Comparison of ENCODE assay signal across 11 cellular contexts in genomic region chr11:11786771-11787170, GRCh38. TPM values are rescaled to one million over a fixed set of nuclear protein-coding genes. Genes with fewer than 3 reads are reported as not detected.
A peak's percentile ranks its signal among the peaks of the same experiment; 100 is the strongest.
DNase-seq lines count a peak whose midpoint lies in the region; ATAC-seq and TF ChIP-seq lines count a peak whose summit lies in the region.
"Had no signal": no experiment of that assay in that cellular context is flagged by ENCODE, and none has a peak within 500 bp of the region (broad histone marks: within the 10 kb centered on the region; RNA-seq: fewer than 3 reads in every experiment).

No MANE protein-coding gene starts in this region.

- no peak overlapping the region for H3K4me2 ChIP-seq in smooth muscle cell

- TF ChIP-seq CTCF in fibroblast of mammary gland (conservative IDR thresholded peaks at IDR 0.05; ENCODE audit: control insufficient read depth, insufficient read depth, low read depth, low read length) (peak; percentile 66), smooth muscle cell (IDR thresholded peaks at IDR 0.05; ENCODE audit: borderline replicate concordance, insufficient read depth, poor library complexity, severe bottlenecking) (peak; percentile 58)

- peaks cover 4% of the 10 kb centered on the region for H3K27me3 ChIP-seq in smooth muscle cell (ENCODE audit: low read depth)

- H3K9ac ChIP-seq in smooth muscle cell (ENCODE audit: low read depth): no peak overlapping the region

- H2AFZ ChIP-seq in smooth muscle cell (ENCODE audit: low read depth): no peak overlapping the region

- H3K27me3 Mint-ChIP-seq in T-helper 2 cell treated with Interferon-gamma antibody and Interleukin-4, amounts not matched to agents 5 μg/mL and 100 μg/mL, for 36 hours (ENCODE audit: low read depth): peaks cover 6% of the 10 kb centered on the region

- no peaks in the 10 kb centered on the region for H3F3A ChIP-seq in smooth muscle cell (ENCODE audit: low read depth)

- H3K27ac ChIP-seq in smooth muscle cell (ENCODE audit: low read depth): no peak overlapping the region
- H3K27ac ChIP-seq: HL-60, neutrophil had no signal

- no peaks in the 10 kb centered on the region for H3K9me3 Mint-ChIP-seq in T-helper 2 cell treated with Interferon-gamma antibody and Interleukin-4, amounts not matched to agents 5 μg/mL and 100 μg/mL, for 36 hours

- H3K4me3 ChIP-seq in fibroblast of mammary gland (ENCODE audit: control insufficient read depth, low read depth, low read length) (no peak overlapping the region), smooth muscle cell (no peak overlapping the region)

- WGBS in smooth muscle cell (ENCODE audit: low lambda C conversion rate): 72% methylated on average over 4 of the region's 4 CpGs

- no peaks in the 10 kb centered on the region for H3K9me3 ChIP-seq in smooth muscle cell (replicated peaks; ENCODE audit: low read depth)
- H3K9me3 ChIP-seq: neutrophil had no signal

- no peaks in the 10 kb centered on the region for H3K79me2 ChIP-seq in smooth muscle cell (ENCODE audit: low read depth)

- no peaks in the 10 kb centered on the region for H3K36me3 ChIP-seq in smooth muscle cell (ENCODE audit: low read depth)
- H3K36me3 ChIP-seq: neutrophil had no signal

- no peaks in the 10 kb centered on the region for H3K4me1 ChIP-seq in smooth muscle cell (ENCODE audit: low read depth)

- peaks cover 3% of the 10 kb centered on the region for H3K4me1 Mint-ChIP-seq in T-helper 2 cell treated with Interferon-gamma antibody and Interleukin-4, amounts not matched to agents 5 μg/mL and 100 μg/mL, for 36 hours (ENCODE audit: low read depth)

- no peak for ATAC-seq in HG03565 (IDR thresholded peaks at IDR 0.05; ENCODE audit: unreplicated experiment)
- no peak for ATAC-seq in GM18870 (IDR thresholded peaks at IDR 0.05; ENCODE audit: unreplicated experiment)

- H3K27ac Mint-ChIP-seq in T-helper 2 cell treated with Interferon-gamma antibody and Interleukin-4, amounts not matched to agents 5 μg/mL and 100 μg/mL, for 36 hours: no peak overlapping the region
- H3K27ac Mint-ChIP-seq: CD4-positive, CD25-positive, alpha-beta regulatory T cell had no signal

- peak in 2 of 3 experiments; percentile 38 to 48 for DNase-seq in NCI-H1417 (lab: John Stamatoyannopoulos, UW)
- DNase-seq in NCI-H1417 treated with DMSO at 0.1 percent for 48 hours (lab: John Stamatoyannopoulos, UW): no peak
- peak; percentile 46 for DNase-seq in fibroblast of mammary gland (ENCODE audit: low read depth)
- no peak for DNase-seq in smooth muscle cell (lab: John Stamatoyannopoulos, UW; ENCODE audit: unreplicated experiment)
- DNase-seq in T-helper 2 cell treated with Interferon-gamma antibody and Interleukin-4, amounts not matched to agents 5 μg/mL and 100 μg/mL, for 36 hours (ENCODE audit: low spot score): no peak
- DNase-seq: CD4-positive, CD25-positive, alpha-beta regulatory T cell had no signal

- no peaks in the 10 kb centered on the region for H3K36me3 Mint-ChIP-seq in T-helper 2 cell treated with Interferon-gamma antibody and Interleukin-4, amounts not matched to agents 5 μg/mL and 100 μg/mL, for 36 hours (ENCODE audit: low read depth)
- H3K36me3 Mint-ChIP-seq: CD4-positive, CD25-positive, alpha-beta regulatory T cell had no signal

- no peaks in the 10 kb centered on the region for H4K20me1 ChIP-seq in smooth muscle cell (ENCODE audit: low read depth)

- no peak overlapping the region for H3K4me3 Mint-ChIP-seq in T-helper 2 cell treated with Interferon-gamma antibody and Interleukin-4, amounts not matched to agents 5 μg/mL and 100 μg/mL, for 36 hours
- H3K4me3 Mint-ChIP-seq: CD4-positive, CD25-positive, alpha-beta regulatory T cell had no signal

TF ChIP-seq in PFSK-1, 5 proteins besides CTCF, POLR2A, EP300 and RAD21:
- TF ChIP-seq FOXP2 (optimal IDR thresholded peaks at IDR 0.05; ENCODE audit: borderline replicate concordance, extremely low read depth, extremely low read length, insufficient read depth) (no peak), SIN3A (IDR thresholded peaks at IDR 0.05; ENCODE audit: borderline replicate concordance, insufficient read depth, low read length) (0 out of 2 replicates have a peak, but pooled peaks have one; percentile 25)

RNA-seq across cellular contexts. Expression of gene USP47, which starts 55.0 kb away (rescaled TPM):
- polyA plus RNA-seq in PFSK-1 (2012; ENCODE audit: insufficient read length, low read depth): 13.5 TPM
- total RNA-seq in smooth muscle cell: 75.3 and 93.5 TPM in 2 replicates
- polyA plus RNA-seq in smooth muscle cell: 38.0 and 49.7 TPM in 2 replicates

Comparison
In these comparisons a context has a peak if more than half of its experiments do, and no peak if none do; other contexts are left out.
1. DNase-seq: peak in NCI-H1417 (2 of 3) and fibroblast of mammary gland (single experiment); none in NCI-H1417 treated with DMSO at 0.1 percent for 48 hours (single experiment), smooth muscle cell (single experiment) and T-helper 2 cell treated with Interferon-gamma antibody and Interleukin-4, amounts not matched to agents 5 μg/mL and 100 μg/mL, for 36 hours (single experiment).